8 cellular contexts compared by ENCODE assay signal in the genomic region with DNA sequence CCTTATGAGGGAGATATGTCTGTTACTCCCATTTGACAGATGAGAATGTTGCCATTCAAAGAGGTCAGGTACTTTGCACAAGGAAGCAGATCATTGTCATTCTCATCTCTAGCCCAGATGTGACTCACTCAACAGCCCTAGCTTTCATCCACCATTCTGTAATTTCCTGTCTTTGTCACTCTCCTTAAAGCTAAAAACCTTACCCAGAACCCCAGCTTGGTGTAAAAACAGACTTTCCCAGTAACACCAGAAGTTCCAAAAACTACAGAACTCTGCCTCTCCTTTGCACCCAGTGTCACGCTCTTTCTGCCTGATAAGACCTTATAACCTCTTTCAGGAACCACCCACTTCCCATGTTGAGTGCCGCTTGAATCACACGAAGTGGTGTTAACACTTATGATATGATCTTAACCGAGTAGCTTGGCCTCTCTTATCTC.
DNase-seq lines count a peak whose midpoint lies in the region; ATAC-seq and TF ChIP-seq lines count a peak whose summit lies in the region.
"Had no signal": no experiment of that assay in that cellular context is flagged by ENCODE, and none has a peak within 500 bp of the region (broad histone marks: within the 10 kb centered on the region; RNA-seq: fewer than 3 reads in every experiment).

No MANE protein-coding gene starts in this region.

- 61 to 65% methylated on average over 4 of the region's 4 CpGs for WGBS in body of pancreas, 2 donors

- H3K79me2 ChIP-seq in Karpas-422 (ENCODE audit: low read length) = no peaks in the 10 kb centered on the region

- no peak overlapping the region for H3K9ac ChIP-seq in Karpas-422 (ENCODE audit: low read length)

- H3K36me3 ChIP-seq in Karpas-422 (ENCODE audit: insufficient read depth, low read length) (no peaks in the 10 kb centered on the region), body of pancreas (replicated peaks in 1 of 2; ENCODE audit: insufficient read depth in 1 of 2, low read depth in 2 of 2) (no peaks in the 10 kb centered on the region)

- no peak overlapping the region for H3K27ac ChIP-seq in Karpas-422 (ENCODE audit: low read length)
- no peak overlapping the region for H3K27ac ChIP-seq in body of pancreas

- no peak for TF ChIP-seq POLR2A in body of pancreas (IDR thresholded peaks at IDR 0.05)

- H3K27me3 ChIP-seq in Karpas-422 (ENCODE audit: low read length) (no peaks in the 10 kb centered on the region), body of pancreas (no peaks in the 10 kb centered on the region)

- H3K4me2 ChIP-seq in Karpas-422 (ENCODE audit: low read depth, low read length, poor library complexity, severe bottlenecking) = no peak overlapping the region

- peak; percentile 29 for DNase-seq in Karpas-422
- peak in 2 of 3 experiments; percentile 26 for DNase-seq in activated CD8-positive, alpha-beta memory T cell treated with anti-CD3 and anti-CD28 coated beads for 48 hours (ENCODE audit: low read depth in 2 of 3, low spot score in 2 of 3)
- DNase-seq in glomerular endothelial cell (ENCODE audit: extremely low read depth, low read depth, low spot score) = peak; percentile 25
- peak; percentile 11 to 15 for DNase-seq in stimulated activated CD8-positive, alpha-beta memory T cell treated with anti-CD3 and anti-CD28 coated beads, Interleukin-7, amount 100 ng/mL, for 1 hour (ENCODE audit: low read depth in 2 of 2)
- DNase-seq in NCI-H82 (lab: John Stamatoyannopoulos, UW) = no peak
- DNase-seq in body of pancreas = no peak
- DNase-seq: NCI-H1092 treated with DMSO at 0.1 percent for 48 hours had no signal

- intact Hi-C loops in body of pancreas (cut with DNase I) = no loop called here

- TF ChIP-seq CTCF in body of pancreas (IDR thresholded peaks at IDR 0.05) = no peak

- no peak for ATAC-seq in body of pancreas
- no peak for ATAC-seq in GM19463 (IDR thresholded peaks at IDR 0.05; ENCODE audit: unreplicated experiment)

- H3K4me3 ChIP-seq in Karpas-422 (ENCODE audit: low read length) (no peak overlapping the region), body of pancreas (no peak overlapping the region)

- no peak overlapping the region for H2AFZ ChIP-seq in Karpas-422 (ENCODE audit: low read length)

- no peaks in the 10 kb centered on the region for H4K20me1 ChIP-seq in Karpas-422 (ENCODE audit: insufficient read depth, low read depth, low read length)

- H3K9me2 ChIP-seq in Karpas-422 (replicated peaks; ENCODE audit: insufficient read depth, low read length) = no peaks in the 10 kb centered on the region

- H3K4me1 ChIP-seq in Karpas-422 (ENCODE audit: low read length) (no peaks in the 10 kb centered on the region), body of pancreas (no peaks in the 10 kb centered on the region)

- H3K9me3 ChIP-seq in Karpas-422 (ENCODE audit: low read length) (no peaks in the 10 kb centered on the region), body of pancreas (no peaks in the 10 kb centered on the region)

Comparison
In these comparisons a context has a peak if more than half of its experiments do, and no peak if none do; other contexts are left out.
1. DNase-seq: peak in Karpas-422 (single experiment), activated CD8-positive, alpha-beta memory T cell treated with anti-CD3 and anti-CD28 coated beads for 48 hours (2 of 3), glomerular endothelial cell (single experiment) and stimulated activated CD8-positive, alpha-beta memory T cell treated with anti-CD3 and anti-CD28 coated beads, Interleukin-7, amount 100 ng/mL, for 1 hour (2 of 2); none in NCI-H82 (single experiment) and body of pancreas (0 of 4).